Comparison of ENCODE assay signal across 8 cellular contexts in genomic region chr13:72727417-72728289, GRCh38. TPM values are rescaled to one million over a fixed set of nuclear protein-coding genes. Genes with fewer than 3 reads are reported as not detected.
DNase-seq lines count a peak whose midpoint lies in the region; ATAC-seq and TF ChIP-seq lines count a peak whose summit lies in the region.

BORA (plus strand) TSS chr13:72727923; CDS start chr13:72728941, 1,018 bp downstream.
MZT1 (minus strand) TSS chr13:72727629; CDS start chr13:72727602, 27 bp downstream.

- WGBS in adrenal gland, 4 donors = 0 to 3% (median 1%) methylated on average over 8 to 71 of the region's 71 CpGs
- no CpG with 5 or more reads among the region's 71 CpGs for WGBS in trophoblast cell (ENCODE audit: extremely low coverage, insufficient coverage, insufficient read length)

- no peak for TF ChIP-seq CTCF in adrenal gland (IDR thresholded peaks at IDR 0.05)
- no peak for TF ChIP-seq CTCF in type B pancreatic cell (conservative IDR thresholded peaks at IDR 0.05)

- no peaks in the 10 kb centered on the region for H3K27me3 Mint-ChIP-seq in type B pancreatic cell

- peak; percentile 96 for DNase-seq in NCI-H146 treated with DMSO at 0.1 percent for 48 hours (lab: John Stamatoyannopoulos, UW; ENCODE audit: unreplicated experiment)
- DNase-seq in T-helper 1 cell = peak; percentile 82 to 99 (median 90)
- DNase-seq in adrenal gland = peak; percentile 95 to 98 (median 97)
- peak; percentile 98 for DNase-seq in cardiac septum (ENCODE audit: low spot score)
- DNase-seq in trophoblast cell = peak; percentile 98 to 99
- DNase-seq in type B pancreatic cell (ENCODE audit: extremely low spot score, unreplicated experiment) = peak; percentile 95

- H3K79me2 ChIP-seq in trophoblast cell (ENCODE audit: control insufficient read depth, insufficient read depth, low read length, poor library complexity) = peaks cover 12% of the 10 kb centered on the region

- peak within 1 kb of the TSS; percentile 82 for H3K4ac ChIP-seq in trophoblast cell (ENCODE audit: low read depth, low read length)

- peak within 1 kb of the TSS; percentile 87 for H4K8ac ChIP-seq in trophoblast cell (ENCODE audit: low read depth, low read length)

- H3K18ac ChIP-seq in trophoblast cell (ENCODE audit: low read length) = peak within 1 kb of the TSS; percentile 51

- H3K23ac ChIP-seq in trophoblast cell (ENCODE audit: low read length) = peak within 1 kb of the TSS; percentile 14

- peak within 1 kb of the TSS; percentile 98 for H3K4me3 Mint-ChIP-seq in type B pancreatic cell

- peak within 1 kb of the TSS; percentile 52 for H2BK5ac ChIP-seq in trophoblast cell (ENCODE audit: low read depth, low read length, poor library complexity)

- intact Hi-C loops in adrenal gland (cut with DNase I) (no loop called here), cardiac septum (cut with DNase I) (loop anchor here (5.0 kb wide), 1 partner anchor 55 kb away; the partner anchor contains the start of genes DIS3 and PIBF1)

- peak within 1 kb of the TSS; percentile 83 for H4K12ac ChIP-seq in trophoblast cell (ENCODE audit: low read depth, low read length)

- peak within 1 kb of the TSS; percentile 84 for H3K9ac ChIP-seq in trophoblast cell (ENCODE audit: low read length)

- H3K9me3 ChIP-seq in adrenal gland (replicated peaks in 1 of 3) (no peaks in the 10 kb centered on the region), trophoblast cell (ENCODE audit: insufficient read depth, low read depth, low read length) (no peaks in the 10 kb centered on the region)

- H3K27ac Mint-ChIP-seq in type B pancreatic cell = peak within 1 kb of the TSS; percentile 87

- no peaks in the 10 kb centered on the region for H3K36me3 ChIP-seq in adrenal gland (replicated peaks in 1 of 2)
- H3K36me3 ChIP-seq in trophoblast cell (ENCODE audit: control insufficient read depth in 1 of 2, insufficient read depth in 2 of 2, low read length in 2 of 2) = peaks cover 0 to 2% of the 10 kb centered on the region in 2 experiments

- H2AK5ac ChIP-seq in trophoblast cell (ENCODE audit: low read length) = peak within 1 kb of the TSS; percentile 23

- H3K27ac ChIP-seq in adrenal gland = peak within 1 kb of the TSS in 4 of 5 donors; percentile 47 to 89 (median 67)
- H3K27ac ChIP-seq in trophoblast cell (ENCODE audit: low read depth, low read length) = peak within 1 kb of the TSS; percentile 24

- H2BK12ac ChIP-seq in trophoblast cell (ENCODE audit: low read length) = no peak within 1 kb of the TSS

- H3K4me3 ChIP-seq in adrenal gland = peak within 1 kb of the TSS; percentile 58 to 92 (median 73)
- peak within 1 kb of the TSS; percentile 98 for H3K4me3 ChIP-seq in trophoblast cell (ENCODE audit: low read depth, low read length)

- peak within 1 kb of the TSS; percentile 82 for H4K91ac ChIP-seq in trophoblast cell (ENCODE audit: low read depth, low read length)

- H3K4me1 Mint-ChIP-seq in type B pancreatic cell (ENCODE audit: unreplicated experiment) = peaks cover 16% of the 10 kb centered on the region

- H2AFZ ChIP-seq in trophoblast cell (ENCODE audit: insufficient read depth, low read length, poor library complexity) = peak within 1 kb of the TSS; percentile 84

- H3K79me1 ChIP-seq in trophoblast cell (ENCODE audit: low read length) = peaks cover 10% of the 10 kb centered on the region

- peak within 1 kb of the TSS; percentile 96 for H3K4me2 ChIP-seq in trophoblast cell (ENCODE audit: low read length)

- no peaks in the 10 kb centered on the region for H3K9me3 Mint-ChIP-seq in type B pancreatic cell

- TF ChIP-seq POLR2A in GM15510 (IDR thresholded peaks at IDR 0.05; ENCODE audit: borderline replicate concordance, extremely low read depth, insufficient read length) = peak; percentile 73
- peak; percentile 16 to 68 for TF ChIP-seq POLR2A in adrenal gland (IDR thresholded peaks at IDR 0.05)

- peaks cover 34% of the 10 kb centered on the region for H3K36me3 Mint-ChIP-seq in type B pancreatic cell

- H3K14ac ChIP-seq in trophoblast cell (ENCODE audit: low read length) = peak within 1 kb of the TSS; percentile 77

- peak; percentile 94 for ATAC-seq in HG02884 (IDR thresholded peaks at IDR 0.05; ENCODE audit: unreplicated experiment)

- no peaks in the 10 kb centered on the region for H3K27me3 ChIP-seq in adrenal gland
- no peaks in the 10 kb centered on the region for H3K27me3 ChIP-seq in trophoblast cell (ENCODE audit: insufficient read depth, low read length)

- H2BK120ac ChIP-seq in trophoblast cell (ENCODE audit: insufficient read depth, low read length, poor library complexity) = peak within 1 kb of the TSS; percentile 58

- peaks cover 0 to 34% of the 10 kb centered on the region in 2 donors for H3K4me1 ChIP-seq in adrenal gland (replicated peaks in 1 of 2)
- peaks cover 0 to 3% of the 10 kb centered on the region in 2 experiments for H3K4me1 ChIP-seq in trophoblast cell (ENCODE audit: control insufficient read depth in 1 of 2, insufficient read depth in 2 of 2, low read length in 2 of 2)

RNA-seq across cellular contexts. Expression of gene BORA, which starts in this region (rescaled TPM):
- total RNA-seq in adrenal gland = 1 to 10 TPM in 7 of 8 donors, under 1 TPM in 1; 0.66 to 2.3 (median 1.7) TPM
- polyA plus RNA-seq in adrenal gland = 1 to 10 TPM; 1.4 to 3.8 (median 2.4) TPM
- total RNA-seq in cardiac septum = 0.54 TPM
- 10.2 and 11.6 TPM in 2 replicates for polyA plus RNA-seq in trophoblast cell (2013)
- total RNA-seq in type B pancreatic cell (ENCODE audit: low replicate concordance) = 10.7 and 14.6 TPM in 2 replicates

RNA-seq across cellular contexts. Expression of gene MZT1, which starts in this region (rescaled TPM):
- total RNA-seq in adrenal gland (10 to 100 TPM in 2 of 8 donors, 1 to 10 TPM in 6; 4.9 to 10.4 (median 8.0) TPM), cardiac septum (7.4 TPM), type B pancreatic cell (ENCODE audit: low replicate concordance) (6.5 and 10.9 TPM in 2 replicates)
- 10 to 100 TPM in 1 of 3 donors, 1 to 10 TPM in 2; 8.1 to 11.3 (median 8.3) TPM for polyA plus RNA-seq in adrenal gland
- polyA plus RNA-seq in trophoblast cell (2013) = 12.6 and 13.1 TPM in 2 replicates

Comparison
In these comparisons a context has a peak if more than half of its experiments do, and no peak if none do; other contexts are left out.
1. Peak in every context shown above with its lines: DNase-seq, ATAC-seq, H3K4me3 ChIP-seq and H3K27ac ChIP-seq.